ENCODE assay signal across 8 cellular contexts in genomic region chr3:156483961-156484787, GRCh38.
DNase-seq lines count a peak whose midpoint lies in the region; ATAC-seq, FAIRE-seq and TF ChIP-seq lines count a peak whose summit lies in the region.

No MANE protein-coding gene starts in this region.

- no peak overlapping the region for H3K4me3 ChIP-seq in right atrium auricular region

- FAIRE-seq in islet of Langerhans (lab: Jason Lieb, UNC) = peak; percentile 85

- H3K36me3 ChIP-seq in right atrium auricular region = no peaks in the 10 kb centered on the region

- H3K9me3 ChIP-seq in right atrium auricular region = no peaks in the 10 kb centered on the region

- H3K27ac ChIP-seq in right atrium auricular region (peak overlapping the region in 1 of 2 donors; percentile 38), RWPE1 (no peak overlapping the region)

- H3K4me1 ChIP-seq in right atrium auricular region = peaks cover 0 to 12% of the 10 kb centered on the region in 2 donors

- intact Hi-C loops in Right ventricle myocardium inferior (cut with DNase I) = no loop called here

- no peaks in the 10 kb centered on the region for H3K27me3 ChIP-seq in right atrium auricular region

- POLR2A ChIA-PET in RWPE1 (lab: Yijun Ruan, JAX; ENCODE audit: low non-redundant PET) = no interaction called here

- DNase-seq in Right ventricle myocardium inferior (ENCODE audit: missing footprints) (no peak), right atrium auricular region (ENCODE audit: low spot score) (no peak), RWPE1 (ENCODE audit: low spot score) (peak; percentile 12), NCI-H128 (lab: John Stamatoyannopoulos, UW; ENCODE audit: unreplicated experiment) (no peak)
- DNase-seq in activated naive CD4-positive, alpha-beta T cell treated with anti-CD3 and anti-CD28 coated beads, Interleukin-2, amount 50 U/mL, for 16 hours = peak; percentile 47
- peak; percentile 12 to 22 for DNase-seq in stimulated activated CD8-positive, alpha-beta memory T cell treated with anti-CD3 and anti-CD28 coated beads, Interleukin-15, amount 100 ng/mL, for 48 hours (ENCODE audit: low read depth in 2 of 2)

- ATAC-seq in Right ventricle myocardium inferior (peak; percentile 50), HG03108 (IDR thresholded peaks at IDR 0.05; ENCODE audit: unreplicated experiment) (peak; percentile 82)

- CTCF ChIA-PET in RWPE1 (lab: Yijun Ruan, JAX) = no interaction called here

- TF ChIP-seq CTCF in right atrium auricular region (IDR thresholded peaks at IDR 0.05) = no peak
- TF ChIP-seq CTCF in RWPE1 (conservative IDR thresholded peaks at IDR 0.05; ENCODE audit: low read depth) = no peak

Comparison
In these comparisons a context has a peak if more than half of its experiments do, and no peak if none do; other contexts are left out.
1. DNase-seq: peak in RWPE1 (single experiment), activated naive CD4-positive, alpha-beta T cell treated with anti-CD3 and anti-CD28 coated beads, Interleukin-2, amount 50 U/mL, for 16 hours (single experiment) and stimulated activated CD8-positive, alpha-beta memory T cell treated with anti-CD3 and anti-CD28 coated beads, Interleukin-15, amount 100 ng/mL, for 48 hours (2 of 2); none in Right ventricle myocardium inferior (single experiment), right atrium auricular region (single experiment) and NCI-H128 (single experiment).